Comparison of ENCODE assay signal across 12 cellular contexts in the genomic region with DNA sequence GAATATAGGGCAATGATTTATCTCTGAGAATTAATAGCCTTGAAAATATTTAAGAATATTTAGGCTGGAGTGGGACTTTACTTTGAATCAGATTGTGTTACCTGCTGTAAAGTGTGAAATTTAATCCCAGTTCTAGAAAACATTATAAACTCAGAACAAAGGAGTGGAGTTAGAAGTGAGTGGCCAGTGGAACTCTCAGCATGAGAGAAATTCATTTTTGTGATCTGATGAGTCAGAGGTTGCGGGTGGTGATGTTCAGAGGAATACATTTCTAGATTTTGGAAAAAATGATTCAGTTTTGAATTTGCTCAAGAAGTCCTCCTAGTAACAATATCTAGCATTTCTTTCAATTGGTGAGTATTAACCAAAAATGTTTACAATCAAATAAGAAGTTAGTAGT.
DNase-seq lines count a peak whose midpoint lies in the region; ATAC-seq and TF ChIP-seq lines count a peak whose summit lies in the region.
"Had no signal": no experiment of that assay in that cellular context is flagged by ENCODE, and none has a peak within 500 bp of the region (broad histone marks: within the 10 kb centered on the region; RNA-seq: fewer than 3 reads in every experiment).

No MANE protein-coding gene starts in this region.

- intact Hi-C loops in Right ventricle myocardium inferior (cut with DNase I): no loop called here

- no peaks in the 10 kb centered on the region for H3K27me3 ChIP-seq in fibroblast of lung (ENCODE audit: control insufficient read depth, insufficient read depth, low read length)
- no peaks in the 10 kb centered on the region for H3K27me3 ChIP-seq in SJCRH30
- H3K27me3 ChIP-seq: body of pancreas, gastrocnemius medialis had no signal

- peak; percentile 49 for DNase-seq in activated CD4-positive, alpha-beta T cell treated with anti-CD3 and anti-CD28 coated beads for 48 hours
- no peak for DNase-seq in activated CD4-positive, alpha-beta T cell treated with anti-CD3 and anti-CD28 coated beads, Interleukin-2, amount 50 U/mL, for 4 hours
- DNase-seq in SK-N-MC (ENCODE audit: low read depth, low spot score) (no peak), fibroblast of lung (ENCODE audit: low read depth in 2 of 2) (peak; percentile 39 to 70), Right ventricle myocardium inferior (ENCODE audit: missing footprints) (no peak), SJCRH30 (no peak)
- peak in 2 of 3 donors; percentile 12 to 20 for DNase-seq in stimulated activated CD4-positive, alpha-beta T cell treated with anti-CD3 and anti-CD28 coated beads, TNF-alpha, amount 100 ng/mL, for 48 hours (ENCODE audit: low read depth in 3 of 3)
- DNase-seq: body of pancreas, gastrocnemius medialis, KG1, RPMI8226 had no signal

- H2AFZ ChIP-seq in fibroblast of lung (ENCODE audit: low read length): no peak overlapping the region

- H3K4me2 ChIP-seq in fibroblast of lung (ENCODE audit: extremely low read depth, insufficient read depth, low read length): no peak overlapping the region

- no peak for ATAC-seq in Right ventricle myocardium inferior
- no peak for ATAC-seq in GM18519 (IDR thresholded peaks at IDR 0.05; ENCODE audit: low FRiP score, unreplicated experiment)
- ATAC-seq: body of pancreas, gastrocnemius medialis had no signal

- H3K4me1 ChIP-seq in fibroblast of lung (ENCODE audit: control insufficient read depth, extremely low read depth, insufficient read depth, low read length) (peaks cover 18% of the 10 kb centered on the region), SJCRH30 (peaks cover 20% of the 10 kb centered on the region)

- no peak overlapping the region for H3K9ac ChIP-seq in SK-N-MC (ENCODE audit: insufficient read length)
- H3K9ac ChIP-seq in fibroblast of lung (ENCODE audit: insufficient read depth, low read length): no peak overlapping the region

- H3K36me3 ChIP-seq in SK-N-MC (ENCODE audit: insufficient read depth, low read length) (no peaks in the 10 kb centered on the region), fibroblast of lung (ENCODE audit: control insufficient read depth, insufficient read depth, low read length) (no peaks in the 10 kb centered on the region), SJCRH30 (no peaks in the 10 kb centered on the region)
- H3K36me3 ChIP-seq: gastrocnemius medialis had no signal

- H3K27ac ChIP-seq in SK-N-MC: peak overlapping the region; percentile 65
- no peak overlapping the region for H3K27ac ChIP-seq in fibroblast of lung (ENCODE audit: insufficient read depth, low read length)
- no peak overlapping the region for H3K27ac ChIP-seq in SJCRH30
- H3K27ac ChIP-seq: body of pancreas had no signal

- H3K9me3 ChIP-seq in SK-N-MC (ENCODE audit: low read depth, low read length) (no peaks in the 10 kb centered on the region), fibroblast of lung (ENCODE audit: control insufficient read depth, insufficient read depth, low read depth, low read length) (no peaks in the 10 kb centered on the region), SJCRH30 (replicated peaks) (no peaks in the 10 kb centered on the region)
- H3K9me3 ChIP-seq: body of pancreas, gastrocnemius medialis had no signal

- no peak for TF ChIP-seq CTCF in fibroblast of lung (conservative IDR thresholded peaks at IDR 0.05 in 1 of 2, IDR thresholded peaks at IDR 0.05 in 1 of 2; ENCODE audit: low read depth in 1 of 2, low read length in 2 of 2)

- H4K20me1 ChIP-seq in fibroblast of lung (ENCODE audit: control insufficient read depth, extremely low read depth, insufficient read depth, low read length): peaks cover 4% of the 10 kb centered on the region

- H3K4me3 ChIP-seq in SK-N-MC (no peak overlapping the region), fibroblast of lung (replicated peaks in 1 of 4; ENCODE audit: control extremely low read depth in 1 of 4, insufficient read depth in 1 of 4, low read depth in 3 of 4, low read length in 4 of 4) (no peak overlapping the region), SJCRH30 (no peak overlapping the region)
- H3K4me3 ChIP-seq: body of pancreas, gastrocnemius medialis had no signal

- H3K79me2 ChIP-seq in fibroblast of lung (ENCODE audit: control insufficient read depth, insufficient read depth, low read length): peaks cover 42% of the 10 kb centered on the region

Comparison
In these comparisons a context has a peak if more than half of its experiments do, and no peak if none do; other contexts are left out.
1. DNase-seq: peak in activated CD4-positive, alpha-beta T cell treated with anti-CD3 and anti-CD28 coated beads for 48 hours (single experiment), fibroblast of lung (2 of 2) and stimulated activated CD4-positive, alpha-beta T cell treated with anti-CD3 and anti-CD28 coated beads, TNF-alpha, amount 100 ng/mL, for 48 hours (2 of 3); none in activated CD4-positive, alpha-beta T cell treated with anti-CD3 and anti-CD28 coated beads, Interleukin-2, amount 50 U/mL, for 4 hours (0 of 2), SK-N-MC (single experiment), Right ventricle myocardium inferior (single experiment) and SJCRH30 (0 of 2).